8 cellular contexts compared by ENCODE assay signal in the genomic region with DNA sequence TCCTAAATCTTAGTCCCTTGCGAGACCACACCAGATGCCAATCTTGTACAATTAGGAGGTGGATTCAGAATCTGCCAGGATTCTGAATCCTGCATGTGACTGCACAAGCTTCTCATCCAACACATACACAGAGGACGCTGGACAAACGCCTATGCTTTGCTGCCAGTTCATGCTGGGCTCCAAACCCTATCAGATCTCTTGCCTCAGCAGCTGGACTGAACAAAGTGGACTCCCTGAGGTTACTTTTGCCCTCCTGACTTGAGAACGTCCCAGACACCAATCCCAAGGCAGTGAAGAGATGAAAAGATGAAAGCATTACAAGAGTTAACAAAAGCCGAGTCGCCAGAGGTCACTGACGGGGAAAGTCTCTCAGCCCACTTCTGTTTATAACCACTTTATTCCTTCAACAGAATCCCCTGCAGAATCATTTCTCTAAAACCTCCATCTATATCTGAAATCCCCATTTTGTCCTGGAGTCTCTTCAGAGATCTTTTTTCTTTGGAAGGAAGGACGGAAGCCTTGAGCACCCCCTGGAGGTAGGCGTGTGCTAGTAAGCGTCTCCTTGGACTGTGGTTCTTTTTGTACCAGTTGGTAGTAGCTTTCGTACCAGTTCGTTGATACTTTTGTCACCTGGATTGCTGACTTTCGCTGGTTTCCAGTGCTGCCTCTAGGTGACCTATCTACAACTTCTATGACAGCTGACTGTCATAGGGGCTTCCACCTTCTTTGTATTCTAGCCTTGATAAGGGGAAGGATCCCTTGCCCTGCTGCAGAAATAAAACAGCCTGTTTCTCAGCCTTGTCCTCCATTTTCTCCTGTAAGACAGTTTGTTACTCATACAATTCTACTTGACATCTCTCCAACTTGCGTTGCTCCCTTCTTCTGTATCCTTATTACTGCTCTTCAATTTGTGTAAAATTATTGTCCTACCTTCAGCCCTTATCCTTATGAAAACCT. TPM values are rescaled to one million over a fixed set of nuclear protein-coding genes. Genes with fewer than 3 reads are reported as not detected.
DNase-seq lines count a peak whose midpoint lies in the region; ATAC-seq and TF ChIP-seq lines count a peak whose summit lies in the region.

No MANE protein-coding gene starts in this region.

- ATAC-seq in CD4-positive, alpha-beta T cell (ENCODE audit: poor library complexity): peak; percentile 95
- ATAC-seq in GM19438 (IDR thresholded peaks at IDR 0.05; ENCODE audit: low read depth, unreplicated experiment) (peak; percentile 35), HG03565 (IDR thresholded peaks at IDR 0.05; ENCODE audit: unreplicated experiment) (peak; percentile 33), esophagus mucosa (peak; percentile 83), natural killer cell (peak; percentile 89 to 96 (median 93))

- intact Hi-C loops in CD4-positive, alpha-beta T cell (cut with DNase I, micrococcal nuclease): loop anchor here (1.0 to 2.0 kb wide), 3 partner anchors 26 to 362 kb away; no protein-coding TSS in a partner anchor
- intact Hi-C loops in natural killer cell (cut with micrococcal nuclease): loop anchor here (1.0 to 5.0 kb wide), 4 partner anchors 176 to 621 kb away; a partner anchor contains a TSS

- peak overlapping the region; percentile 66 for H3K4me3 Mint-ChIP-seq in CD4-positive, alpha-beta T cell
- peak overlapping the region; percentile 64 for H3K4me3 Mint-ChIP-seq in natural killer cell

- no peak overlapping the region for H3K27ac ChIP-seq in CD4-positive, alpha-beta T cell (ENCODE audit: low read depth, low read length)

- POLR2A ChIA-PET in CD4-positive, alpha-beta T cell (lab: Charles Lee): interaction anchor here (0.6 to 1.5 kb wide), 3 partner anchors 12 to 151 kb away, joined by 3 to 5 read pairs (median 4); no protein-coding TSS in a partner anchor

- CTCF ChIA-PET in CD4-positive, alpha-beta T cell (lab: Charles Lee): interaction anchor here (0.6 to 1.6 kb wide), 15 partner anchors 9 to 363 kb away, joined by 3 to 13 read pairs (median 3); a partner anchor contains a TSS

- peaks cover 31% of the 10 kb centered on the region for H3K27me3 Mint-ChIP-seq in CD4-positive, alpha-beta T cell
- peaks cover 15 to 20% of the 10 kb centered on the region in 2 donors for H3K27me3 Mint-ChIP-seq in natural killer cell (ENCODE audit: low read depth in 2 of 2)

- peaks cover 11% of the 10 kb centered on the region for H3K4me1 Mint-ChIP-seq in CD4-positive, alpha-beta T cell (ENCODE audit: low read depth)
- H3K4me1 Mint-ChIP-seq in natural killer cell: peaks cover 8% of the 10 kb centered on the region in 2 donors

- peak; percentile 26 to 54 (median 42) for DNase-seq in CD4-positive, alpha-beta T cell
- DNase-seq in NOMO-1 (lab: John Stamatoyannopoulos, UW; ENCODE audit: unreplicated experiment in 2 of 2): peak; percentile 54 to 57
- peak; percentile 61 for DNase-seq in activated CD8-positive, alpha-beta memory T cell treated with anti-CD3 and anti-CD28 coated beads, Interleukin-2, amount 50 U/mL, for 4 hours
- DNase-seq in natural killer cell: peak; percentile 47
- peak; percentile 55 for DNase-seq in stimulated activated naive CD4-positive, alpha-beta T cell treated with Interleukin-2 at 50 U/mL for 16 hours (lab: John Stamatoyannopoulos, UW)

- H3K27ac Mint-ChIP-seq in CD4-positive, alpha-beta T cell: no peak overlapping the region
- H3K27ac Mint-ChIP-seq in natural killer cell: no peak overlapping the region

- H3K9me3 ChIP-seq in CD4-positive, alpha-beta T cell (ENCODE audit: control insufficient read depth, low read length): no peaks in the 10 kb centered on the region

- H3K36me3 Mint-ChIP-seq in CD4-positive, alpha-beta T cell (ENCODE audit: low read depth): no peaks in the 10 kb centered on the region
- no peaks in the 10 kb centered on the region for H3K36me3 Mint-ChIP-seq in natural killer cell

- peak; percentile 87 for TF ChIP-seq CTCF in CD4-positive, alpha-beta T cell (IDR thresholded peaks at IDR 0.05)
- peak; percentile 95 for TF ChIP-seq CTCF in natural killer cell (IDR thresholded peaks at IDR 0.05)

- H3K27me3 ChIP-seq in CD4-positive, alpha-beta T cell (ENCODE audit: control insufficient read depth, insufficient read depth, low read length): no peaks in the 10 kb centered on the region

- no peaks in the 10 kb centered on the region for H3K9me3 Mint-ChIP-seq in CD4-positive, alpha-beta T cell
- no peaks in the 10 kb centered on the region for H3K9me3 Mint-ChIP-seq in natural killer cell

RNA-seq across cellular contexts. Expression of a gene that starts 26.1 kb away (rescaled TPM):
- total RNA-seq in CD4-positive, alpha-beta T cell: 10 to 100 TPM; 32.1 to 35.4 TPM
- total RNA-seq in esophagus mucosa (10.6 TPM), natural killer cell (10 to 100 TPM; 26.0 to 36.9 (median 34.0) TPM)

Comparison
In these comparisons a context has a peak if more than half of its experiments do, and no peak if none do; other contexts are left out.
1. ATAC-seq: peak in every context shown above with its lines; median percentile 95 in CD4-positive, alpha-beta T cell; 93 in natural killer cell; 83 in esophagus mucosa; 35 in GM19438; 33 in HG03565.